Comparison of ENCODE assay signal across 29 cellular contexts in genomic region chr7:46349490-46349889, GRCh38.
"Had no signal": no experiment of that assay in that cellular context is flagged by ENCODE, and none has a peak within 500 bp of the region (broad histone marks: within the 10 kb centered on the region; RNA-seq: fewer than 3 reads in every experiment).

No MANE protein-coding gene starts in this region.

- ATAC-seq: activated CD4-positive, alpha-beta T cell treated with anti-CD3 and anti-CD28 coated beads for 36 hours; activated CD4-positive, CD25-positive, alpha-beta regulatory T cell treated with anti-CD3 and anti-CD28 coated beads, Interleukin-2, amount 50 U/mL, for 24 hours; activated CD8-positive, alpha-beta T cell treated with anti-CD3 and anti-CD28 coated beads, Interleukin-2, amount 10 ng/mL, durations not matched to agents 7 days and 5 days; activated naive CD4-positive, alpha-beta T cell treated with anti-CD3 and anti-CD28 coated beads, Interleukin-2, amount 50 U/mL, for 72 hours; body of pancreas; Panc1; Right ventricle myocardium inferior; WTC11 had no signal

- H3K4me1 Mint-ChIP-seq: activated CD4-positive, alpha-beta T cell treated with anti-CD3 and anti-CD28 coated beads for 36 hours; activated CD4-positive, alpha-beta T cell treated with anti-CD3 and anti-CD28 coated beads, Interleukin-2, amount 10 ng/mL, durations not matched to agents 7 days and 5 days had no signal

- H3K27me3 ChIP-seq: adrenal gland, body of pancreas, breast epithelium had no signal

- H3K36me3 ChIP-seq: adrenal gland, breast epithelium had no signal

- H3K9me3 Mint-ChIP-seq: activated CD4-positive, alpha-beta T cell treated with anti-CD3 and anti-CD28 coated beads, Interleukin-2, amount 10 ng/mL, durations not matched to agents 7 days and 5 days; activated naive CD4-positive, alpha-beta T cell treated with anti-CD3 and anti-CD28 coated beads for 36 hours; activated naive CD4-positive, alpha-beta T cell treated with anti-CD3 and anti-CD28 coated beads, Interleukin-2, amount 50 U/mL, for 72 hours; activated T-cell treated with anti-CD3 and anti-CD28 coated beads, Interleukin-2, amount 50 U/mL, for 24 hours; activated T-helper 2 cell treated with anti-CD3 and anti-CD28 coated beads, Interferon-gamma antibody, Interleukin-2, Interleukin-4, amounts not matched to agents 10 μg/mL and 5 μg/mL and 100 μg/mL, durations not matched to agents 14 hours and 24 hours and 36 hours; WTC11 had no signal

- DNase-seq: activated CD4-positive, alpha-beta T cell treated with anti-CD3 and anti-CD28 coated beads for 36 hours; activated CD4-positive, alpha-beta T cell treated with anti-CD3 and anti-CD28 coated beads, Interleukin-2, amount 10 ng/mL, durations not matched to agents 7 days and 5 days; activated CD4-positive, alpha-beta T cell treated with anti-CD3 and anti-CD28 coated beads, Interleukin-2, amount 50 U/mL, for 48 hours; activated CD8-positive, alpha-beta T cell treated with anti-CD3 and anti-CD28 coated beads, Interleukin-2, amount 10 ng/mL, durations not matched to agents 7 days and 5 days; activated gamma-delta T cell; activated naive CD4-positive, alpha-beta T cell treated with anti-CD3 and anti-CD28 coated beads for 36 hours; activated T-cell treated with anti-CD3 and anti-CD28 coated beads, Interleukin-2, amount 50 U/mL, for 24 hours; adrenal gland; body of pancreas; cerebellar nuclear complex; MM.1S; MV-4-11; NCI-H1092; NCI-H1436 treated with DMSO at 0.1 percent for 48 hours; NCI-H1694 treated with DMSO at 0.1 percent for 48 hours; NCI-H2029; NCI-H345; NCI-H524 treated with DMSO at 0.1 percent for 48 hours; RPMI8226; SIG-M5 had no signal

- H3K4me3 Mint-ChIP-seq: activated CD4-positive, alpha-beta T cell treated with anti-CD3 and anti-CD28 coated beads for 36 hours; activated CD4-positive, alpha-beta T cell treated with anti-CD3 and anti-CD28 coated beads, Interleukin-2, amount 10 ng/mL, durations not matched to agents 7 days and 5 days; activated CD8-positive, alpha-beta T cell treated with anti-CD3 and anti-CD28 coated beads, Interleukin-2, amount 10 ng/mL, durations not matched to agents 7 days and 5 days; activated naive CD4-positive, alpha-beta T cell treated with anti-CD3 and anti-CD28 coated beads for 36 hours; activated T-cell treated with anti-CD3 and anti-CD28 coated beads, Interleukin-2, amount 50 U/mL, for 24 hours; WTC11 had no signal

- H3K36me3 Mint-ChIP-seq: activated naive CD4-positive, alpha-beta T cell treated with anti-CD3 and anti-CD28 coated beads, Interleukin-2, amount 50 U/mL, for 72 hours; WTC11 had no signal

- H3K27ac Mint-ChIP-seq: activated CD4-positive, alpha-beta T cell treated with anti-CD3 and anti-CD28 coated beads for 36 hours; activated CD4-positive, alpha-beta T cell treated with anti-CD3 and anti-CD28 coated beads, Interleukin-2, amount 10 ng/mL, durations not matched to agents 7 days and 5 days; activated CD8-positive, alpha-beta T cell treated with anti-CD3 and anti-CD28 coated beads, Interleukin-2, amount 10 ng/mL, durations not matched to agents 7 days and 5 days; activated naive CD4-positive, alpha-beta T cell treated with anti-CD3 and anti-CD28 coated beads for 36 hours; activated naive CD4-positive, alpha-beta T cell treated with anti-CD3 and anti-CD28 coated beads, Interleukin-2, amount 50 U/mL, for 72 hours; activated T-cell treated with anti-CD3 and anti-CD28 coated beads, Interleukin-2, amount 50 U/mL, for 24 hours; activated T-helper 2 cell treated with anti-CD3 and anti-CD28 coated beads, Interferon-gamma antibody, Interleukin-2, Interleukin-4, amounts not matched to agents 10 μg/mL and 5 μg/mL and 100 μg/mL, durations not matched to agents 14 hours and 24 hours and 36 hours; WTC11 had no signal

- FAIRE-seq: astrocyte, TTC549 had no signal

- H3K27me3 Mint-ChIP-seq: activated CD4-positive, alpha-beta T cell treated with anti-CD3 and anti-CD28 coated beads, Interleukin-2, amount 10 ng/mL, durations not matched to agents 7 days and 5 days; activated T-cell treated with anti-CD3 and anti-CD28 coated beads, Interleukin-2, amount 50 U/mL, for 24 hours had no signal

- H3K4me3 ChIP-seq: adrenal gland, body of pancreas, breast epithelium had no signal
